ENCODE assay signal across 18 cellular contexts in the genomic region with DNA sequence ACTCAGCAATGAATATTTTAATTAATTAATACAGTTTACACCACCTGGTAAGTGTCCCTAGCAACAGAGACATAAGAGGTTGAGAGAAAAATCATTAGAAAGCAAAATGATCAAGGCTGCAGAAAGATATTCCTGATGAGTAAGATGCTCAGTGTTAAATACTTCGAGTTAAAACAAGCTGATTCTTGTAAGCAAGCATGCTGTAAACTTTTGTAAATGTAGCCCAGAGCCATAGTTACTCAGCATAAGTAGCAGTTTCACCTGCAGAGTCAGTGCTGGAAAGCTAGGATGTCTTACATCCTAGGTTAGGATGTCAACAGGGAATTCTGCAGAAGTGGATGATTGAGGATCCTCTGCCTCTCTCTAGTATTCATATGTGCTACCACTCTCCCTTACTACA. TPM values are rescaled to one million over a fixed set of nuclear protein-coding genes. Genes with fewer than 3 reads are reported as not detected.
DNase-seq lines count a peak whose midpoint lies in the region; ATAC-seq, FAIRE-seq and TF ChIP-seq lines count a peak whose summit lies in the region.
"Had no signal": no experiment of that assay in that cellular context is flagged by ENCODE, and none has a peak within 500 bp of the region (broad histone marks: within the 10 kb centered on the region; RNA-seq: fewer than 3 reads in every experiment).

No MANE protein-coding gene starts in this region.

- H3K36me3 ChIP-seq in RWPE2 (ENCODE audit: low read depth) = no peaks in the 10 kb centered on the region
- H3K36me3 ChIP-seq: BLaER1 had no signal

- no peaks in the 10 kb centered on the region for H3K9me3 ChIP-seq in RWPE2 (ENCODE audit: severe bottlenecking)

- FAIRE-seq in GM12892 (lab: Jason Lieb, UNC) (peak; percentile 40), H54 (lab: Jason Lieb, UNC) (no peak)
- FAIRE-seq: GM12891, GM18507 had no signal

- no peak overlapping the region for H3K27ac ChIP-seq in RWPE2 (ENCODE audit: poor library complexity, severe bottlenecking)
- H3K27ac ChIP-seq: BLaER1 had no signal

- TF ChIP-seq CTCF in RWPE2 (IDR thresholded peaks at IDR 0.05; ENCODE audit: poor library complexity, severe bottlenecking) (no peak), epithelial cell of esophagus (IDR thresholded peaks at IDR 0.05; ENCODE audit: insufficient read depth, low read depth, low read length, missing control alignments) (no peak)

- TF ChIP-seq POLR2A in GM12892 (IDR thresholded peaks at IDR 0.05; ENCODE audit: low read depth, low read length) (no peak), H54 (IDR thresholded peaks at IDR 0.05; ENCODE audit: low read depth, low read length) (no peak)

- H3K4me1 ChIP-seq in RWPE2 (ENCODE audit: insufficient read depth, poor library complexity, severe bottlenecking) = no peaks in the 10 kb centered on the region

- no peak for DNase-seq in GM12892 (ENCODE audit: insufficient read length)
- no peak for DNase-seq in RWPE2 (ENCODE audit: low spot score)
- DNase-seq in epithelial cell of esophagus (ENCODE audit: low read depth) = peak; percentile 89
- DNase-seq in islet precursor cell = peak; percentile 19
- no peak for DNase-seq in NCI-H82 treated with DMSO at 0.1 percent for 48 hours (lab: John Stamatoyannopoulos, UW; ENCODE audit: unreplicated experiment)
- DNase-seq in NCI-H446 (lab: John Stamatoyannopoulos, UW) = no peak
- no peak for DNase-seq in H54 (ENCODE audit: insufficient read length, low spot score)
- DNase-seq: 8988T; Calu3; CD8-positive, alpha-beta T cell; DMS79 treated with DMSO at 0.1 percent for 48 hours; GF-D8; GOT3; H9 had no signal

- H3K4me3 ChIP-seq in RWPE2 (ENCODE audit: severe bottlenecking) (no peak overlapping the region), epithelial cell of esophagus (ENCODE audit: low read length) (no peak overlapping the region)
- H3K4me3 ChIP-seq: BLaER1 had no signal

- peak; percentile 56; the same call in 1 of the 3 replicates for ATAC-seq in RWPE2 (ENCODE audit: low read depth)
- ATAC-seq: CD8-positive, alpha-beta T cell had no signal

- H3K27me3 ChIP-seq in RWPE2 (ENCODE audit: insufficient read depth, poor library complexity, severe bottlenecking) = no peaks in the 10 kb centered on the region
- H3K27me3 ChIP-seq: BLaER1 had no signal

RNA-seq across cellular contexts. Expression of gene PRKACG, which starts 4.2 kb away (rescaled TPM):
- polyA plus RNA-seq in GM12892 (2012; ENCODE audit: missing spikeins) = not detected
- polyA plus RNA-seq: AG04450 had no signal

RNA-seq across cellular contexts. Expression of gene FXN, which starts 25.8 kb away (rescaled TPM):
- polyA plus RNA-seq in GM12892 (2012; ENCODE audit: missing spikeins) = 17.4 TPM

Comparison
In these comparisons a context has a peak if more than half of its experiments do, and no peak if none do; other contexts are left out.
1. DNase-seq: peak in epithelial cell of esophagus (single experiment) and islet precursor cell (single experiment); none in GM12892 (single experiment), RWPE2 (single experiment), NCI-H82 treated with DMSO at 0.1 percent for 48 hours (single experiment), NCI-H446 (0 of 2) and H54 (single experiment).